ENCODE assay signal across 19 cellular contexts in genomic region chr2:129764376-129765325, GRCh38.
A peak's percentile ranks its signal among the peaks of the same experiment; 100 is the strongest.
DNase-seq lines count a peak whose midpoint lies in the region; ATAC-seq and TF ChIP-seq lines count a peak whose summit lies in the region.
"Had no signal": no experiment of that assay in that cellular context is flagged by ENCODE, and none has a peak within 500 bp of the region (broad histone marks: within the 10 kb centered on the region; RNA-seq: fewer than 3 reads in every experiment).

No MANE protein-coding gene starts in this region.

- H3K27me3 ChIP-seq in aorta (ENCODE audit: control insufficient read depth in 1 of 2, insufficient read depth in 2 of 2, low read length in 1 of 2) (no peaks in the 10 kb centered on the region), MG63 (no peaks in the 10 kb centered on the region)
- H3K27me3 ChIP-seq: foreskin keratinocyte, pancreas had no signal

- H3K4me3 ChIP-seq in aorta (ENCODE audit: low read length in 2 of 2) (no peak overlapping the region), MG63 (no peak overlapping the region)
- H3K4me3 ChIP-seq: left lung, pancreas had no signal

- DNase-seq in activated CD4-positive, alpha-beta memory T cell treated with anti-CD3 and anti-CD28 coated beads, Interleukin-2, amount 10 ng/mL, durations not matched to agents 7 days and 5 days: peak; percentile 7
- DNase-seq in activated CD4-positive, alpha-beta memory T cell treated with anti-CD3 and anti-CD28 coated beads for 36 hours: no peak
- DNase-seq in HT-29 (ENCODE audit: low spot score) (peak; percentile 9), WTC11 (ENCODE audit: low spot score) (no peak), mesenteric fat pad (ENCODE audit: low spot score) (peak; percentile 67), aorta (no peak), MG63 (no peak)
- DNase-seq: ACHN, activated gamma-delta T cell treated with Interleukin-2 at 50 U/mL for 16 hours, amygdala, foreskin keratinocyte, KBM-7, left lung, NCI-H2227 treated with DMSO at 0.1 percent for 48 hours, pancreas, SIG-M5, T-helper 2 cell had no signal

- CTCF ChIA-PET in activated CD4-positive, alpha-beta memory T cell treated with anti-CD3 and anti-CD28 coated beads, Interleukin-2, amount 10 ng/mL, durations not matched to agents 7 days and 5 days (lab: Charles Lee): no interaction called here
- CTCF ChIA-PET in activated CD4-positive, alpha-beta memory T cell treated with anti-CD3 and anti-CD28 coated beads for 36 hours (lab: Charles Lee): interaction anchor here (1.3 kb wide), 1 partner anchor 16 kb away, joined by 4 read pairs; no protein-coding TSS in a partner anchor
- CTCF ChIA-PET in WTC11 (lab: Charles Lee): interaction anchor here (1.0 to 2.1 kb wide), 3 partner anchors 33 to 159 kb away, joined by 3 to 8 read pairs (median 5); no protein-coding TSS in a partner anchor

- no peaks in the 10 kb centered on the region for H3K4me1 ChIP-seq in aorta (ENCODE audit: control insufficient read depth in 1 of 2, insufficient read depth in 2 of 2, low read length in 2 of 2)
- H3K4me1 ChIP-seq: foreskin keratinocyte, left lung, pancreas had no signal

- H3K27me3 Mint-ChIP-seq in activated CD4-positive, alpha-beta memory T cell treated with anti-CD3 and anti-CD28 coated beads, Interleukin-2, amount 10 ng/mL, durations not matched to agents 7 days and 5 days: no peaks in the 10 kb centered on the region
- peaks cover 3% of the 10 kb centered on the region for H3K27me3 Mint-ChIP-seq in activated CD4-positive, alpha-beta memory T cell treated with anti-CD3 and anti-CD28 coated beads for 36 hours
- H3K27me3 Mint-ChIP-seq in WTC11 (ENCODE audit: low read depth): no peaks in the 10 kb centered on the region

- H3K4me1 Mint-ChIP-seq in activated CD4-positive, alpha-beta memory T cell treated with anti-CD3 and anti-CD28 coated beads, Interleukin-2, amount 10 ng/mL, durations not matched to agents 7 days and 5 days: no peaks in the 10 kb centered on the region
- H3K4me1 Mint-ChIP-seq in activated CD4-positive, alpha-beta memory T cell treated with anti-CD3 and anti-CD28 coated beads for 36 hours (ENCODE audit: low read depth): no peaks in the 10 kb centered on the region
- H3K4me1 Mint-ChIP-seq in WTC11: no peaks in the 10 kb centered on the region

- H3K27ac Mint-ChIP-seq in activated CD4-positive, alpha-beta memory T cell treated with anti-CD3 and anti-CD28 coated beads, Interleukin-2, amount 10 ng/mL, durations not matched to agents 7 days and 5 days: no peak overlapping the region
- no peak overlapping the region for H3K27ac Mint-ChIP-seq in activated CD4-positive, alpha-beta memory T cell treated with anti-CD3 and anti-CD28 coated beads for 36 hours
- H3K27ac Mint-ChIP-seq in WTC11: no peak overlapping the region

- no peaks in the 10 kb centered on the region for H3K36me3 ChIP-seq in aorta (ENCODE audit: control insufficient read depth in 1 of 2, insufficient read depth in 2 of 2, low read length in 1 of 2)
- H3K36me3 ChIP-seq in MG63: no peaks in the 10 kb centered on the region
- H3K36me3 ChIP-seq: left lung, pancreas had no signal

- no peaks in the 10 kb centered on the region for H3K9me3 ChIP-seq in aorta (ENCODE audit: control insufficient read depth, low read length)
- H3K9me3 ChIP-seq in MG63: no peaks in the 10 kb centered on the region
- H3K9me3 ChIP-seq: left lung, pancreas had no signal

- POLR2A ChIA-PET in activated CD4-positive, alpha-beta memory T cell treated with anti-CD3 and anti-CD28 coated beads, Interleukin-2, amount 10 ng/mL, durations not matched to agents 7 days and 5 days (lab: Charles Lee): no interaction called here
- POLR2A ChIA-PET in activated CD4-positive, alpha-beta memory T cell treated with anti-CD3 and anti-CD28 coated beads for 36 hours (lab: Charles Lee): no interaction called here
- POLR2A ChIA-PET in WTC11 (lab: Charles Lee): no interaction called here

- H3K4me3 Mint-ChIP-seq in activated CD4-positive, alpha-beta memory T cell treated with anti-CD3 and anti-CD28 coated beads, Interleukin-2, amount 10 ng/mL, durations not matched to agents 7 days and 5 days: no peak overlapping the region
- H3K4me3 Mint-ChIP-seq in activated CD4-positive, alpha-beta memory T cell treated with anti-CD3 and anti-CD28 coated beads for 36 hours: no peak overlapping the region
- no peak overlapping the region for H3K4me3 Mint-ChIP-seq in WTC11

- ATAC-seq in WTC11 (peak; percentile 32), aorta (ENCODE audit: low FRiP score) (no peak), HG02759 (IDR thresholded peaks at IDR 0.05; ENCODE audit: unreplicated experiment) (no peak)
- ATAC-seq: activated CD4-positive, CD25-positive, alpha-beta regulatory T cell treated with anti-CD3 and anti-CD28 coated beads, Interleukin-2, amount 50 U/mL, for 24 hours; foreskin keratinocyte; left lung had no signal

- no peak overlapping the region for H3K27ac ChIP-seq in aorta (ENCODE audit: low read depth in 1 of 2, low read length in 2 of 2)
- H3K27ac ChIP-seq: foreskin keratinocyte, left lung, pancreas had no signal

- intact Hi-C loops in activated CD4-positive, alpha-beta memory T cell treated with anti-CD3 and anti-CD28 coated beads for 36 hours (cut with micrococcal nuclease): no loop called here
- intact Hi-C loops in aorta (cut with DNase I): no loop called here

- 91% methylated on average over 16 of the region's 16 CpGs for WGBS in aorta, 2 donors

- no peak for TF ChIP-seq CTCF in WTC11 (IDR thresholded peaks at IDR 0.05)

- no peaks in the 10 kb centered on the region for H3K36me3 Mint-ChIP-seq in activated CD4-positive, alpha-beta memory T cell treated with anti-CD3 and anti-CD28 coated beads, Interleukin-2, amount 10 ng/mL, durations not matched to agents 7 days and 5 days (ENCODE audit: low read depth)
- H3K36me3 Mint-ChIP-seq in activated CD4-positive, alpha-beta memory T cell treated with anti-CD3 and anti-CD28 coated beads for 36 hours: no peaks in the 10 kb centered on the region
- no peaks in the 10 kb centered on the region for H3K36me3 Mint-ChIP-seq in WTC11

- H3K9me3 Mint-ChIP-seq in activated CD4-positive, alpha-beta memory T cell treated with anti-CD3 and anti-CD28 coated beads, Interleukin-2, amount 10 ng/mL, durations not matched to agents 7 days and 5 days: no peaks in the 10 kb centered on the region
- H3K9me3 Mint-ChIP-seq in activated CD4-positive, alpha-beta memory T cell treated with anti-CD3 and anti-CD28 coated beads for 36 hours: no peaks in the 10 kb centered on the region
- H3K9me3 Mint-ChIP-seq in WTC11: no peaks in the 10 kb centered on the region

TF ChIP-seq in WTC11, 78 proteins besides CTCF, POLR2A, EP300 and RAD21:
- TF ChIP-seq USF1 (CRISPR knock-in tag; IDR thresholded peaks at IDR 0.05) (peak; percentile 27; the same call in 1 of the 2 replicates), SOX15 (CRISPR knock-in tag; IDR thresholded peaks at IDR 0.05) (no peak), GABPB1 (CRISPR knock-in tag; IDR thresholded peaks at IDR 0.05) (no peak), MLX (CRISPR knock-in tag; IDR thresholded peaks at IDR 0.05) (no peak), USF2 (CRISPR knock-in tag; IDR thresholded peaks at IDR 0.05) (peak; percentile 55; the same call in 1 of the 2 replicates), ATF6 (CRISPR knock-in tag; IDR thresholded peaks at IDR 0.05) (no peak)

Comparison
In these comparisons a context has a peak if more than half of its experiments do, and no peak if none do; other contexts are left out.
1. DNase-seq: peak in activated CD4-positive, alpha-beta memory T cell treated with anti-CD3 and anti-CD28 coated beads, Interleukin-2, amount 10 ng/mL, durations not matched to agents 7 days and 5 days (single experiment), HT-29 (single experiment) and mesenteric fat pad (single experiment); none in activated CD4-positive, alpha-beta memory T cell treated with anti-CD3 and anti-CD28 coated beads for 36 hours (single experiment), WTC11 (single experiment), aorta (0 of 2) and MG63 (single experiment).